18 cellular contexts compared by ENCODE assay signal in the genomic region with DNA sequence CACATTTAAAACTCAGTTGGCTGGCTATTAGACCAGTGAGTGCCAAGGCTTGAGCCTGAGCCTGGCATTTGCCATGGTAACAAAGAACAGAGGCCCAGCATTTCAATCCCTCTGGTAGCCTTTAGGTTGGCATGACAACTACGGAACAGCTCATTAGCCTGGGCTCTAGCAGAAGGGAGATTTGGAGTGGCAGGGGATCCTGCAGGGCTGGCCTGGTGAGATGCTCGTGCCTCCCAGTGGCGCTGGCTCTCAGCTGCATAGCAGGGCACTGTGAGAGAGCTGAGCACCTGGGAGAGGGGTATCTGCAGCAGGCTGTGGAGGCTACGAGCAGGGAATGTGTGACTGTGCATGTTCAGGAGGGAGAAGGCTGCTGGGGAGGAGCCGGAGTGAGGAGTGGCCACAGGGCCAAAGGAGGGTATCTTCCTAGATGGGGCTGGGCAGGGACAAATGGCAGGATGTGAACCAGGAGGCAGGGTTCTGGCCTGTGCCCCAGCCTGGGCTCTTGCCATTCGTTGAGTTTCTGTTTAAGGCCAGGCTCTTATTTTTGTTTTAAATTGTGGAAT. TPM values are rescaled to one million over a fixed set of nuclear protein-coding genes. Genes with fewer than 3 reads are reported as not detected.
DNase-seq lines count a peak whose midpoint lies in the region; ATAC-seq, FAIRE-seq and TF ChIP-seq lines count a peak whose summit lies in the region.
"Had no signal": no experiment of that assay in that cellular context is flagged by ENCODE, and none has a peak within 500 bp of the region (broad histone marks: within the 10 kb centered on the region; RNA-seq: fewer than 3 reads in every experiment).

No MANE protein-coding gene starts in this region.

- peaks cover 6 to 16% (median 10%) of the 10 kb centered on the region in 6 donors for H3K4me1 ChIP-seq in spleen

- TF ChIP-seq CTCF in omental fat pad (IDR thresholded peaks at IDR 0.05) = no peak
- no peak for TF ChIP-seq CTCF in spleen (IDR thresholded peaks at IDR 0.05 in 8 of 11, conservative IDR thresholded peaks at IDR 0.05 in 3 of 11)

- no peak overlapping the region for H3K4me3 ChIP-seq in spleen
- H3K4me3 ChIP-seq: GM23338, skin epidermis had no signal

- no peaks in the 10 kb centered on the region for H3K9me3 ChIP-seq in spleen

- no peak overlapping the region for H3K27ac ChIP-seq in spleen
- H3K27ac ChIP-seq: skin epidermis had no signal

- TF ChIP-seq POLR2A in spleen (IDR thresholded peaks at IDR 0.05) = no peak

- no peak for ATAC-seq in omental fat pad (ENCODE audit: low FRiP score)
- no peak for ATAC-seq in HG03442 (IDR thresholded peaks at IDR 0.05; ENCODE audit: unreplicated experiment)
- no peak for ATAC-seq in HG03280 (IDR thresholded peaks at IDR 0.05; ENCODE audit: unreplicated experiment)
- ATAC-seq: activated CD4-positive, alpha-beta T cell treated with anti-CD3 and anti-CD28 coated beads for 36 hours; GM23338 had no signal

- DNase-seq in NCI-H1417 (lab: John Stamatoyannopoulos, UW) (peak in 2 of 3 experiments; percentile 62 to 89), NCI-H524 (lab: John Stamatoyannopoulos, UW) (peak; percentile 58 to 82), frontal cortex (ENCODE audit: low spot score in 2 of 2) (peak; percentile 43 to 58), omental fat pad (ENCODE audit: low spot score) (peak; percentile 10), spleen (no peak)
- DNase-seq: activated CD4-positive, alpha-beta T cell treated with anti-CD3 and anti-CD28 coated beads for 36 hours; activated CD8-positive, alpha-beta memory T cell treated with anti-CD3 and anti-CD28 coated beads, Interleukin-2, amount 50 U/mL, for 48 hours; amniotic stem cell; COR-L47; NCI-H1436; NCI-H345; stimulated activated CD4-positive, alpha-beta T cell treated with anti-CD3 and anti-CD28 coated beads, Interleukin-2, amount 100 ng/mL, for 48 hours had no signal

- H3K36me3 ChIP-seq in spleen = no peaks in the 10 kb centered on the region

- H3K27me3 ChIP-seq in spleen (replicated peaks in 1 of 7) = no peaks in the 10 kb centered on the region

- intact Hi-C loops in spleen (cut with DNase I; ENCODE audit: low total_unique reads) = no loop called here

- whole genome bisulfite sequencing in spleen, 5 donors = 86 to 91% (median 87%) methylated on average over 6 of the region's 6 CpGs

- no peak for FAIRE-seq in frontal cortex (lab: Jason Lieb, UNC)
- FAIRE-seq: islet of Langerhans, TTC549 had no signal

RNA-seq across cellular contexts. Expression of gene ABTB1, which starts 5.6 kb away (rescaled TPM):
- total RNA-seq in frontal cortex (6.5 TPM), omental fat pad (100 to 1,000 TPM in 1 of 4 donors, 10 to 100 TPM in 3; 19.5 to 114 (median 28.7) TPM), spleen (100 to 1,000 TPM in 6 of 7 donors, 10 to 100 TPM in 1; 91.9 to 172 (median 152) TPM)
- polyA plus RNA-seq in spleen = 100 to 1,000 TPM in 2 of 3 donors, 10 to 100 TPM in 1; 57.9 to 156 (median 138) TPM

RNA-seq across cellular contexts. Expression of gene PODXL2, which starts 38.2 kb away (rescaled TPM):
- total RNA-seq in frontal cortex = 182 TPM
- total RNA-seq in omental fat pad = 1 to 10 TPM; 1.7 to 6.3 (median 2.9) TPM
- total RNA-seq in spleen = 1 to 10 TPM in 6 of 7 donors, under 1 TPM in 1; 0.77 to 3.1 (median 2.5) TPM
- 1 to 10 TPM in 2 of 3 donors, under 1 TPM in 1; 0.87 to 2.7 (median 1.4) TPM for polyA plus RNA-seq in spleen

Comparison
In these comparisons a context has a peak if more than half of its experiments do, and no peak if none do; other contexts are left out.
1. RNA of gene PODXL2, which starts 38.2 kb away (total RNA-seq): 182 TPM in frontal cortex (single experiment); 1.7 to 6.3 TPM in omental fat pad and 0.77 to 3.1 TPM in spleen; every median in the first group is over 10 times any median in the second.